In the genomic region with DNA sequence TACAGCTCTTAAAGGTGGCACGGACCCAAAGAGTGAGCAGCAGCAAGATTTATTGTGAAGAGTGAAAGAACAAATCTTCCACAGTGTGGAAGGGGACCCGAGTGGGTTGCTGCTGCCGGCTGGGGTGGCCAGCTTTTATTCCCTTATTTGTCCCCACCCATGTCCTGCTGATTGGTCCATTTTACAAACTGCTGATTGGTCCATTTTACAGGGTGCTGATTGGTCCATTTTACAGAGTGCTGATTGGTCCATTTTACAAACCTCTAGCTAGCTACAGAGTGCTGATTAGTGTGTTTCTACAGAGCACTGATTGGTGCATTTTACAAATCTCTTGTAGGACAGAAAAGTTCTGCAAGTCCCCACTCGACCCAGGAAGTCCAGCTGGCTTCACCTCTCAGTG, we compare ENCODE assay signal across 1 cellular context. TPM values are rescaled to one million over a fixed set of nuclear protein-coding genes. Genes with fewer than 3 reads are reported as not detected.
"Had no signal": no experiment of that assay in that cellular context is flagged by ENCODE, and none has a peak within 500 bp of the region (broad histone marks: within the 10 kb centered on the region; RNA-seq: fewer than 3 reads in every experiment).

No MANE protein-coding gene starts in this region.

RNA-seq across cellular contexts. Expression of a gene that starts 39.6 kb away (rescaled TPM):
- total RNA-seq: upper lobe of right lung had no signal
